Comparison of ENCODE assay signal across 15 cellular contexts in the genomic region with DNA sequence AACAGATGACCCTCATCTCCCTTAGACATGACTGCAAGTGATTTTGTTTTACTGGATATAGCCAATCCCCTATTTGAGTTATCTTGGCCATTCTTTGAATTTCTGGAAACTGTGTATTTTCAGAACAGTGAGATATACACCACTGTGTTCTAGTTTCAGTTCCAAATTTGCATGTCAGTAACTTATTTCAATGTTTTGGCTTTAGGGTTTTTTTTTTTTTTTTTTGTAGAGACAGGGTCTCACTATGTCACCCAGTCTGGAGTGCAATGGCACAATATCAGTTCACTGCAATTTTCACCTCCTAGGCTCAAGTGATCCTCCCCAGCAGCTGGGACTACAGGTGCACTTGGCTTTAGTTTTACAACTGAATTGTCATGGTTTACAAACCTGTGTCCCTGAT.
DNase-seq lines count a peak whose midpoint lies in the region; ATAC-seq and TF ChIP-seq lines count a peak whose summit lies in the region.
"Had no signal": no experiment of that assay in that cellular context is flagged by ENCODE, and none has a peak within 500 bp of the region (broad histone marks: within the 10 kb centered on the region; RNA-seq: fewer than 3 reads in every experiment).

No MANE protein-coding gene starts in this region.

- H2AFZ ChIP-seq in MM.1S (ENCODE audit: low read length): no peak overlapping the region

- no peaks in the 10 kb centered on the region for H3K9me3 Mint-ChIP-seq in stimulated activated naive CD8-positive, alpha-beta T cell treated with anti-CD3 and anti-CD28 coated beads, Interleukin-15, Interleukin-2, amounts not matched to agents 100 ng/mL and 50 ng/mL, for 24 hours

- H3K4me1 ChIP-seq in MM.1S (ENCODE audit: low read length) (peaks cover 30% of the 10 kb centered on the region), Peyer's patch (no peaks in the 10 kb centered on the region)
- H3K4me1 ChIP-seq: psoas muscle had no signal

- H3K27ac Mint-ChIP-seq in stimulated activated naive CD8-positive, alpha-beta T cell treated with anti-CD3 and anti-CD28 coated beads, Interleukin-15, Interleukin-2, amounts not matched to agents 100 ng/mL and 50 ng/mL, for 24 hours: peak overlapping the region; percentile 21
- H3K27ac Mint-ChIP-seq: activated CD8-positive, alpha-beta memory T cell treated with anti-CD3 and anti-CD28 coated beads, Interleukin-2, amount 10 ng/mL, durations not matched to agents 7 days and 5 days had no signal

- no peaks in the 10 kb centered on the region for H3K79me2 ChIP-seq in MM.1S (ENCODE audit: low read length)

- ATAC-seq in stimulated activated naive CD8-positive, alpha-beta T cell treated with anti-CD3 and anti-CD28 coated beads, Interleukin-15, Interleukin-2, amounts not matched to agents 100 U/mL and 50 U/mL, for 24 hours: no peak
- ATAC-seq in HG02588 (IDR thresholded peaks at IDR 0.05; ENCODE audit: unreplicated experiment): peak; percentile 54
- no peak for ATAC-seq in GM19467 (IDR thresholded peaks at IDR 0.05; ENCODE audit: unreplicated experiment)
- no peak for ATAC-seq in HG03139 (IDR thresholded peaks at IDR 0.05; ENCODE audit: unreplicated experiment)

- H3F3A ChIP-seq in MM.1S (ENCODE audit: insufficient read depth, low read length): no peaks in the 10 kb centered on the region

- H3K27me3 ChIP-seq in MM.1S (replicated peaks; ENCODE audit: insufficient read depth, low read length) (no peaks in the 10 kb centered on the region), Peyer's patch (no peaks in the 10 kb centered on the region)
- H3K27me3 ChIP-seq: SJSA1 had no signal

- TF ChIP-seq CTCF in MM.1S (IDR thresholded peaks at IDR 0.05; ENCODE audit: low read length): no peak
- no peak for TF ChIP-seq CTCF in Peyer's patch (IDR thresholded peaks at IDR 0.05)

- H3K4me1 Mint-ChIP-seq in stimulated activated naive CD8-positive, alpha-beta T cell treated with anti-CD3 and anti-CD28 coated beads, Interleukin-15, Interleukin-2, amounts not matched to agents 100 ng/mL and 50 ng/mL, for 24 hours (ENCODE audit: low read depth): peaks cover 41% of the 10 kb centered on the region

- H3K4me3 ChIP-seq in MM.1S (ENCODE audit: low read length) (no peak overlapping the region), Peyer's patch (no peak overlapping the region)
- H3K4me3 ChIP-seq: mucosa of descending colon, psoas muscle, SJSA1 had no signal

- H3K4me3 Mint-ChIP-seq in stimulated activated naive CD8-positive, alpha-beta T cell treated with anti-CD3 and anti-CD28 coated beads, Interleukin-15, Interleukin-2, amounts not matched to agents 100 ng/mL and 50 ng/mL, for 24 hours: no peak overlapping the region
- H3K4me3 Mint-ChIP-seq: activated CD8-positive, alpha-beta memory T cell treated with anti-CD3 and anti-CD28 coated beads, Interleukin-2, amount 10 ng/mL, durations not matched to agents 7 days and 5 days had no signal

- H3K36me3 Mint-ChIP-seq in stimulated activated naive CD8-positive, alpha-beta T cell treated with anti-CD3 and anti-CD28 coated beads, Interleukin-15, Interleukin-2, amounts not matched to agents 100 ng/mL and 50 ng/mL, for 24 hours (ENCODE audit: low read depth): peaks cover 29% of the 10 kb centered on the region

- H3K27ac ChIP-seq in MM.1S (ENCODE audit: low read length) (peak overlapping the region; percentile 11; the same call in 1 of the 2 replicates), Peyer's patch (no peak overlapping the region)
- H3K27ac ChIP-seq: psoas muscle, SJSA1 had no signal

- no peak overlapping the region for H3K9ac ChIP-seq in MM.1S (ENCODE audit: low read length)

- H3K9me3 ChIP-seq in MM.1S (replicated peaks; ENCODE audit: insufficient read depth, low read length): no peaks in the 10 kb centered on the region
- no peaks in the 10 kb centered on the region for H3K9me3 ChIP-seq in Peyer's patch
- H3K9me3 ChIP-seq: mucosa of descending colon, psoas muscle, SJSA1 had no signal

- H3K36me3 ChIP-seq in MM.1S (replicated peaks; ENCODE audit: insufficient read depth, low read length) (no peaks in the 10 kb centered on the region), Peyer's patch (peaks cover 0 to 22% (median 0%) of the 10 kb centered on the region in 3 donors)

- no peak for DNase-seq in stimulated activated naive CD8-positive, alpha-beta T cell treated with anti-CD3 and anti-CD28 coated beads, Interleukin-15, Interleukin-2, amounts not matched to agents 100 U/mL and 50 U/mL, for 24 hours
- DNase-seq in MM.1S (peak; percentile 37), Peyer's patch (no peak), DMS79 (lab: John Stamatoyannopoulos, UW) (no peak)
- DNase-seq: activated CD8-positive, alpha-beta memory T cell treated with anti-CD3 and anti-CD28 coated beads, Interleukin-2, amount 10 ng/mL, durations not matched to agents 7 days and 5 days; amniotic stem cell; mucosa of descending colon; NCI-H1694 treated with DMSO at 0.1 percent for 48 hours; NCI-H82; psoas muscle had no signal

- TF ChIP-seq POLR2A in Peyer's patch (IDR thresholded peaks at IDR 0.05): no peak

- H3K9me2 ChIP-seq in MM.1S (replicated peaks; ENCODE audit: insufficient read depth, low read length): no peaks in the 10 kb centered on the region

- H3K27me3 Mint-ChIP-seq in stimulated activated naive CD8-positive, alpha-beta T cell treated with anti-CD3 and anti-CD28 coated beads, Interleukin-15, Interleukin-2, amounts not matched to agents 100 ng/mL and 50 ng/mL, for 24 hours: no peaks in the 10 kb centered on the region
- H3K27me3 Mint-ChIP-seq: activated CD8-positive, alpha-beta memory T cell treated with anti-CD3 and anti-CD28 coated beads, Interleukin-2, amount 10 ng/mL, durations not matched to agents 7 days and 5 days had no signal

- no peaks in the 10 kb centered on the region for H4K20me1 ChIP-seq in MM.1S (ENCODE audit: insufficient read depth, low read length)

- 0 out of 2 replicates have a peak overlapping the region, but pooled peaks have one; percentile 10 for H3K4me2 ChIP-seq in MM.1S (ENCODE audit: low read depth, low read length)
